Comparison of ENCODE assay signal across 8 cellular contexts in the genomic region with DNA sequence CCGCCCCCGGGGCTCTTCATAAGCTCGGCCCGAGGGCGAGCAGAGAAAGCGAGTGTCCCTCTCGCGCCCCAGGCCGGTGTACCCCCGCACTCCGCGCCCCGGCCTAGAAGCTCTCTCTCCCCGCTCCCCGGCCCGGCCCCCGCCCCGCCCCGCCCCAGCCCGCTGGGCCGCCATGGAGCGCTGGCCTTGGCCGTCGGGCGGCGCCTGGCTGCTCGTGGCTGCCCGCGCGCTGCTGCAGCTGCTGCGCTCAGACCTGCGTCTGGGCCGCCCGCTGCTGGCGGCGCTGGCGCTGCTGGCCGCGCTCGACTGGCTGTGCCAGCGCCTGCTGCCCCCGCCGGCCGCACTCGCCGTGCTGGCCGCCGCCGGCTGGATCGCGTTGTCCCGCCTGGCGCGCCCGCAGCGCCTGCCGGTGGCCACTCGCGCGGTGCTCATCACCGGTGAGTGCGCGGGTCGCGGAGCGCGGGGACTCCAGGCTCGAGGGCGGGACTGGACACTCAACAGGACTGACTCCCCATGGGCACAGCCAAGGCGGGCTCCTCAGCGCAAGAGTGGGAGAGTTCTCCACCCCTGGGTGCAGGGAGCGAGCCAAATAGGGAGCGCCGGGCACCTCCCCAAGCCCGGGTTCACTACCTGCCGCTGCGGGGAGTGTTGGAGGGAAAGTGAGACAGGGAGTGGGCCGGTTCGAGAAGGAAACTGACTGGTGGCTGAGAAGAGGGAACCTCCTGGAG. TPM values are rescaled to one million over a fixed set of nuclear protein-coding genes. Genes with fewer than 3 reads are reported as not detected.
DNase-seq lines count a peak whose midpoint lies in the region; ATAC-seq, FAIRE-seq and TF ChIP-seq lines count a peak whose summit lies in the region.

Gene HSD11B2 (plus strand): TSS at position 45 of the 728 bp plus-strand sequence. CDS start 128 bp downstream, at position 173.

- H3K9me3 ChIP-seq in A549 (no peaks in the 10 kb centered on the region), body of pancreas (no peaks in the 10 kb centered on the region), skeletal muscle tissue (ENCODE audit: control insufficient read depth in 3 of 3, low read length in 3 of 3) (no peaks in the 10 kb centered on the region)

- peaks cover 9% of the 10 kb centered on the region; the same call in 2 of the 3 replicates for H3K4me1 ChIP-seq in A549
- H3K4me1 ChIP-seq in body of pancreas = peaks cover 35% of the 10 kb centered on the region
- H3K4me1 ChIP-seq in skeletal muscle tissue (ENCODE audit: control insufficient read depth in 3 of 3, insufficient read depth in 3 of 3, low read length in 3 of 3) = peaks cover 21 to 46% (median 35%) of the 10 kb centered on the region in 3 donors

- CTCF ChIA-PET in A549 (lab: Yijun Ruan, JAX) = interaction anchor here (0.6 to 4.4 kb wide), 10 partner anchors 9 to 222 kb away, joined by 3 to 19 read pairs (median 4); partner anchors contain the start of gene ZDHHC1

- ATAC-seq in A549 (peak; percentile 66 to 71), body of pancreas (peak; percentile 82), GM18505 (IDR thresholded peaks at IDR 0.05; ENCODE audit: unreplicated experiment) (no peak)

- WGBS in A549 (ENCODE audit: missing lambda C conversion rate) = 14% methylated on average over 12 of the region's 79 CpGs
- WGBS in body of pancreas, 2 donors = 0 to 1% methylated on average over 1 to 77 of the region's 79 CpGs

- H3K4me3 ChIP-seq in A549 (peak within 1 kb of the TSS; percentile 59), body of pancreas (peak within 1 kb of the TSS; percentile 1 to 11), skeletal muscle tissue (ENCODE audit: low read length in 3 of 3) (peak within 1 kb of the TSS; percentile 51 to 65 (median 62))

- peak within 1 kb of the TSS in 2 of 3 donors; percentile 53 to 74 for H3K9ac ChIP-seq in skeletal muscle tissue (ENCODE audit: low read depth in 1 of 3, low read length in 3 of 3)

- H3K27ac ChIP-seq in A549 = peak within 1 kb of the TSS; percentile 63 to 76
- peak within 1 kb of the TSS; percentile 68 to 90 (median 88) for H3K27ac ChIP-seq in body of pancreas
- H3K27ac ChIP-seq in skeletal muscle tissue (ENCODE audit: low read depth, low read length) = peak within 1 kb of the TSS; percentile 30

- no peak for TF ChIP-seq RAD21 in A549 (conservative IDR thresholded peaks at IDR 0.05 in 1 of 2, IDR thresholded peaks at IDR 0.05 in 1 of 2)

- POLR2A ChIA-PET in A549 (lab: Yijun Ruan, JAX) = interaction anchor here (0.6 to 0.8 kb wide), 4 partner anchors 12 to 35 kb away, joined by 3 to 5 read pairs (median 4); no protein-coding TSS in a partner anchor

- H3K36me3 ChIP-seq in body of pancreas (replicated peaks in 1 of 2; ENCODE audit: insufficient read depth in 1 of 2, low read depth in 2 of 2) = no peaks in the 10 kb centered on the region
- peaks cover 0 to 2% (median 0%) of the 10 kb centered on the region in 3 donors for H3K36me3 ChIP-seq in skeletal muscle tissue (ENCODE audit: control insufficient read depth in 3 of 3, insufficient read depth in 3 of 3, low read length in 3 of 3)

- TF ChIP-seq EP300 in A549 (IDR thresholded peaks at IDR 0.05) = no peak

- TF ChIP-seq CTCF in A549 (IDR thresholded peaks at IDR 0.05) (peak; percentile 21; the same call in 2 of the 3 replicates), GM10266 (IDR thresholded peaks at IDR 0.05; ENCODE audit: control insufficient read depth, insufficient read depth, low read depth, missing control alignments) (peak; percentile 5), body of pancreas (IDR thresholded peaks at IDR 0.05) (peak in 4 of 7 experiments; percentile 16 to 58 (median 34))

- DNase-seq in A549 (ENCODE audit: low read depth in 1 of 2, low spot score in 1 of 2) = peak; percentile 50 to 62
- peak; percentile 65 for DNase-seq in GM10266 (ENCODE audit: extremely low spot score)
- peak; percentile 58 for DNase-seq in RPMI7951 (ENCODE audit: low read depth)
- DNase-seq in body of pancreas = peak; percentile 75 to 83 (median 81)
- DNase-seq in iPS-NIHi11 (ENCODE audit: low spot score) = peak; percentile 88
- DNase-seq in mesenteric fat pad (ENCODE audit: low spot score) = no peak

- peak within 1 kb of the TSS; percentile 98 for H3K4me2 ChIP-seq in A549

- H3K27me3 ChIP-seq in body of pancreas (no peaks in the 10 kb centered on the region), skeletal muscle tissue (ENCODE audit: control insufficient read depth in 3 of 3, insufficient read depth in 3 of 3, low read length in 3 of 3) (peaks cover 0 to 9% (median 3%) of the 10 kb centered on the region in 3 donors)

- intact Hi-C loops in body of pancreas (cut with DNase I) = no loop called here

- TF ChIP-seq POLR2A in A549 (IDR thresholded peaks at IDR 0.05; ENCODE audit: low read length) (no peak), body of pancreas (IDR thresholded peaks at IDR 0.05) (peak; percentile 9 to 30 (median 19)), GM18505 (IDR thresholded peaks at IDR 0.05; ENCODE audit: borderline replicate concordance, extremely low read depth, insufficient read depth, insufficient read length) (no peak)

- FAIRE-seq in A549 (lab: Jason Lieb, UNC) = no peak

TF ChIP-seq in A549, 52 proteins besides CTCF, POLR2A, EP300 and RAD21:
- peak; percentile 43; the same call in 1 of the 2 replicates for TF ChIP-seq HOXB5 (CRISPR knock-in tag; IDR thresholded peaks at IDR 0.05)
- no peak for TF ChIP-seq PHF8 (IDR thresholded peaks at IDR 0.05; ENCODE audit: borderline replicate concordance, low read depth)
- TF ChIP-seq SMC3 (IDR thresholded peaks at IDR 0.05) = peak; percentile 26; the same call in 2 of the 3 replicates
- TF ChIP-seq MAX (IDR thresholded peaks at IDR 0.05) = peak; percentile 35; the same call in 1 of the 2 replicates

RNA-seq across cellular contexts. Expression of gene HSD11B2, which starts in this region (rescaled TPM):
- polyA plus RNA-seq in A549 (2011; rRNA removed) = 0.53 and 0.75 TPM in 2 replicates
- 1.3 and 1.5 TPM in 2 replicates for polyA plus RNA-seq in A549 (2012; cell fraction: cytosol; rRNA removed)
- polyA plus RNA-seq in A549 (2012; cell fraction: nucleus; rRNA removed) = 3.0 and 3.7 TPM in 2 replicates
- polyA plus RNA-seq in A549 (2017; fragmentation: RNase III; extraction: RNeasy Plus Mini Kit Qiagen cat#74134 plus additional on column Dnase treatment) = 0.93 to 1.6 TPM (median 1.2 TPM) in 3 replicates
- 0.21 and 0.39 TPM in 2 replicates for polyA minus RNA-seq in A549 (2011; rRNA and poly(A)+ RNA removed)
- not detected in 2 replicates for total RNA-seq in RPMI7951 (2014; rRNA removed; shearing (Covaris generic))
- 10 to 100 TPM in 1 of 2 donors, 1 to 10 TPM in 1; 5.4 to 13.8 TPM for total RNA-seq in body of pancreas
- 2.6 TPM for total RNA-seq in skeletal muscle tissue
- 0.71 TPM for total RNA-seq in mesenteric fat pad

Comparison
In these comparisons a context has a peak if more than half of its experiments do, and no peak if none do; other contexts are left out.
1. Peak in DNase-seq in RPMI7951; RNA of the gene not detected or under 1 TPM.
2. H3K27ac ChIP-seq: peak in every context shown above with its lines; median percentile 88 in body of pancreas; 70 in A549; 30 in skeletal muscle tissue.
3. H3K4me3 ChIP-seq: peak in every context shown above with its lines; median percentile 62 in skeletal muscle tissue; 59 in A549; 6 in body of pancreas.
4. POLR2A ChIP-seq: peak in body of pancreas (3 of 3); none in A549 (single experiment) and GM18505 (single experiment).
5. Peak in every context shown above with its lines, with median percentiles within 50 percentile points of each other: CTCF ChIP-seq.